Comparison of ENCODE assay signal across 8 cellular contexts in the genomic region with DNA sequence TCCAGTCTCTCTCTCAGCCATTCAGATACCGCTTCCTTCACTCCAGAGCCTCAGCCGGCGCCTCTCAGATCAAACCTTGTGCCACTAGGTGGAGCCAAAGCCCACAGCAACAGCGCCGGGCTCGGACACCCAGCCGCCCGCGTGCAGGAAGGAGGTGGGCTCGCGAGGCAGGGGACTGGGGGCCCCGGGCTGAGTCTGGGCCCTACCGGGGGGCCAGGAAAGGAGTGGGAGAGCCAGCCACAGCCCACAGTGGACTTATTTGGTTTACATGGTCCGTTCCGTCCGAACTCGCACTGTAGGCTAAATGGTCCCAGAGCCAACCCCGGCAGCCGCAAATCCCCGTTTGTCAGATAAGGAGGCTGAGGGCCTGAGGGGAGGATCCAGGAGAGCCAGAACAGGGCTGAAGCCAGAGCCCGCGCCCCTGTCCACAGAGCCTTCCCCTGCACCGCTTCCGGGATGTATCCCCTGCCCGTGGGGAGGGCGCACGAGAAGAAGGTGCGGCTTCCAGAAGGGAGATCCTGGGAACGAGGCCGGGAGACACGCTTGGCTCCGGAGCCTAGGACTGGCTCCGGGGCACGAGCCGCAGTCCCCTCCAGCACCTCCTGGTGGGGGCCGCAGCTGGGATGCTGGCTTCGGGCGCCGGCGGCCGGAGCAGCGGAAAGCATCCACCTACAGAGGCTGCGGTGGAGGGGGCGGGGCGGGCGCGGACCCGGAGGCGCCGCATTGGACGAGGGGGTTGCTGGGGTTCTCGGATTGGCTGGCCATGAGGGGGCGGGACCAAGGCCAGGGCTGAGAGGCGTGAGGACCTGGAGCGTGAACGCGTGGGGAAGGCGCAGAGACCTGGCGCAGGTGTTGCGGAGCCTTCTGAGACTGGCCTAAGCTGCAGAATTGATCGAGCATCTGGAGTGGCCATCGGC. TPM values are rescaled to one million over a fixed set of nuclear protein-coding genes. Genes with fewer than 3 reads are reported as not detected.
DNase-seq lines count a peak whose midpoint lies in the region; ATAC-seq and TF ChIP-seq lines count a peak whose summit lies in the region.

No MANE protein-coding gene starts in this region.

- peaks cover 7% of the 10 kb centered on the region for H3K27me3 Mint-ChIP-seq in activated naive CD8-positive, alpha-beta T cell treated with anti-CD3 and anti-CD28 coated beads, Interleukin-2, amount 50 U/mL, for 24 hours
- peaks cover 9% of the 10 kb centered on the region for H3K27me3 Mint-ChIP-seq in progenitor cell of endocrine pancreas

- H3K4me1 Mint-ChIP-seq in activated naive CD8-positive, alpha-beta T cell treated with anti-CD3 and anti-CD28 coated beads, Interleukin-2, amount 50 U/mL, for 24 hours = peaks cover 51% of the 10 kb centered on the region
- peaks cover 12% of the 10 kb centered on the region for H3K4me1 Mint-ChIP-seq in progenitor cell of endocrine pancreas (ENCODE audit: low read depth)

- H3K27ac ChIP-seq in upper lobe of right lung = no peak overlapping the region

- H3K36me3 ChIP-seq in upper lobe of right lung = no peaks in the 10 kb centered on the region

- TF ChIP-seq CTCF in GM12875 (IDR thresholded peaks at IDR 0.05; ENCODE audit: borderline replicate concordance, insufficient read depth, low read depth, low read length) (peak; percentile 81), progenitor cell of endocrine pancreas (IDR thresholded peaks at IDR 0.05; ENCODE audit: unreplicated experiment) (peak; percentile 85), upper lobe of right lung (IDR thresholded peaks at IDR 0.05) (peak; percentile 90)

- H3K4me1 ChIP-seq in upper lobe of right lung = peaks cover 13% of the 10 kb centered on the region

- no peaks in the 10 kb centered on the region for H3K36me3 Mint-ChIP-seq in activated naive CD8-positive, alpha-beta T cell treated with anti-CD3 and anti-CD28 coated beads, Interleukin-2, amount 50 U/mL, for 24 hours (ENCODE audit: low read depth)
- no peaks in the 10 kb centered on the region for H3K36me3 Mint-ChIP-seq in progenitor cell of endocrine pancreas (ENCODE audit: insufficient read depth)

- peak overlapping the region; percentile 77 for H3K27ac Mint-ChIP-seq in activated naive CD8-positive, alpha-beta T cell treated with anti-CD3 and anti-CD28 coated beads, Interleukin-2, amount 50 U/mL, for 24 hours
- H3K27ac Mint-ChIP-seq in progenitor cell of endocrine pancreas = peak overlapping the region; percentile 45

- H3K27me3 ChIP-seq in upper lobe of right lung = no peaks in the 10 kb centered on the region

- H3K4me3 Mint-ChIP-seq in activated naive CD8-positive, alpha-beta T cell treated with anti-CD3 and anti-CD28 coated beads, Interleukin-2, amount 50 U/mL, for 24 hours = peak overlapping the region; percentile 80
- H3K4me3 Mint-ChIP-seq in progenitor cell of endocrine pancreas (ENCODE audit: low read depth) = peak overlapping the region; percentile 75

- intact Hi-C loops in left cardiac atrium (cut with DNase I) (loop anchor here in 1 of 2 donors (2.0 to 10.0 kb wide), 3 partner anchors 65 to 391 kb away; no protein-coding TSS in a partner anchor), upper lobe of right lung (cut with DNase I) (no loop called here)

- H3K4me3 ChIP-seq in GM12875 (ENCODE audit: low read depth, low read length) (peak overlapping the region; percentile 60), upper lobe of right lung (peak overlapping the region; percentile 72)

- no peaks in the 10 kb centered on the region for H3K9me3 Mint-ChIP-seq in activated naive CD8-positive, alpha-beta T cell treated with anti-CD3 and anti-CD28 coated beads, Interleukin-2, amount 50 U/mL, for 24 hours
- H3K9me3 Mint-ChIP-seq in progenitor cell of endocrine pancreas (ENCODE audit: low read depth) = no peaks in the 10 kb centered on the region

- ATAC-seq in HG02840 (IDR thresholded peaks at IDR 0.05; ENCODE audit: low FRiP score, unreplicated experiment) = peak; percentile 70
- ATAC-seq in activated naive CD8-positive, alpha-beta T cell treated with anti-CD3 and anti-CD28 coated beads, Interleukin-2, amount 50 U/mL, for 24 hours = peak; percentile 84
- ATAC-seq in left cardiac atrium = peak; percentile 99
- peak; percentile 97 for ATAC-seq in upper lobe of right lung

- DNase-seq in NCI-H1436 (lab: John Stamatoyannopoulos, UW) = peak; percentile 90
- peak; percentile 66 to 87 for DNase-seq in SW 1271 (lab: John Stamatoyannopoulos, UW)
- DNase-seq in activated naive CD8-positive, alpha-beta T cell treated with anti-CD3 and anti-CD28 coated beads, Interleukin-2, amount 50 U/mL, for 24 hours = peak; percentile 94
- peak; percentile 95 for DNase-seq in left cardiac atrium
- DNase-seq in progenitor cell of endocrine pancreas (ENCODE audit: low spot score, unreplicated experiment) = peak; percentile 89
- peak; percentile 96 for DNase-seq in upper lobe of right lung

- H3K9me3 ChIP-seq in upper lobe of right lung = no peaks in the 10 kb centered on the region

RNA-seq across cellular contexts. Expression of a gene that starts 6.5 kb away (rescaled TPM):
- total RNA-seq in left cardiac atrium = 1 to 10 TPM in 1 of 2 donors, under 1 TPM in 1; 0.29 to 1.8 TPM
- total RNA-seq in progenitor cell of endocrine pancreas = 1.6 and 2.0 TPM in 2 replicates
- 1.1 TPM for total RNA-seq in upper lobe of right lung

RNA-seq across cellular contexts. Expression of a gene that starts 59.8 kb away (rescaled TPM):
- total RNA-seq in left cardiac atrium (1 to 10 TPM; 1.8 to 1.9 TPM), progenitor cell of endocrine pancreas (1.9 and 2.6 TPM in 2 replicates), upper lobe of right lung (5.4 TPM)
